ENCODE assay signal across 22 cellular contexts in the genomic region with DNA sequence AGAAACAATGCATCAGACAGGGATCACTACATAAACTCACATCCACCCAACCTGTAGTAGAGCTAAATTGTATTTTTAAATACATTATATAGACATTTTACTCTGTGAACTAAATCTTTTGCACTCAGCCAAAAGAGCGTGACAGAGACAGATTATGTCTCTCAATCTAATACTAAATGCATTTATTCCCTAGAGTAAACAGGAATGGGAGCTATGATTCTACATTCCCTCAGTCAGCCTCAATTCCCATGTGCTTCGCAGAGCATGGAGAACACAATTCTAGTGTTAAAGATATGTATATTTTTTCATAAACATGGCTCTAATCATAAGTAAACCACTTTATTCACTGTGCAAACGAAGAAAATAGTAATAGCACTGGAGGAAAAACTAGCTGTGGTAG.
"Had no signal": no experiment of that assay in that cellular context is flagged by ENCODE, and none has a peak within 500 bp of the region (broad histone marks: within the 10 kb centered on the region; RNA-seq: fewer than 3 reads in every experiment).

No MANE protein-coding gene starts in this region.

- H3K36me3 ChIP-seq: lower lobe of right lung, pancreas had no signal

- H3K4me3 ChIP-seq: dorsolateral prefrontal cortex, lower lobe of right lung, pancreas, testis, tibial artery had no signal

- H3K27me3 ChIP-seq: dorsolateral prefrontal cortex, pancreas, testis, tibial artery had no signal

- H3K4me1 ChIP-seq: lower lobe of right lung, pancreas, testis had no signal

- H3K4me3 Mint-ChIP-seq: endodermal cell; naive thymus-derived CD8-positive, alpha-beta T cell; nephron progenitor cell; stimulated activated memory B cell treated with anti-CD40 and anti-IgM and Interleukin-4, amounts not matched to agents 10 μg/mL and 1 μg/mL and 100 μg/mL, for 72 hours; type B pancreatic cell had no signal

- ATAC-seq: esophagus mucosa; left ventricle myocardium superior; lower lobe of right lung; naive thymus-derived CD8-positive, alpha-beta T cell; pancreas; sciatic nerve; stimulated activated memory B cell treated with anti-CD40 and anti-IgM and Interleukin-4, amounts not matched to agents 10 μg/mL and 1 μg/mL and 100 μg/mL, for 72 hours; stimulated activated naive CD8-positive, alpha-beta T cell treated with anti-CD3 and anti-CD28 coated beads, Interleukin-15, Interleukin-2, amounts not matched to agents 100 U/mL and 50 U/mL, for 24 hours had no signal

- H3K27ac Mint-ChIP-seq: endodermal cell; stimulated activated memory B cell treated with anti-CD40 and anti-IgM and Interleukin-4, amounts not matched to agents 10 μg/mL and 1 μg/mL and 100 μg/mL, for 72 hours; type B pancreatic cell had no signal

- H3K4me1 Mint-ChIP-seq: endodermal cell, nephron progenitor cell had no signal

- DNase-seq: cerebellar nuclear complex; dorsolateral prefrontal cortex; effector CD4-positive, alpha-beta T cell; endodermal cell; left ventricle myocardium superior; lower lobe of right lung; naive thymus-derived CD8-positive, alpha-beta T cell; nephron progenitor cell; nucleus accumbens; pancreas; retina; stimulated activated CD4-positive, alpha-beta T cell treated with anti-CD3 and anti-CD28 coated beads, Interleukin-2, amount 100 ng/mL, for 24 hours; stimulated activated CD4-positive, alpha-beta T cell treated with anti-CD3 and anti-CD28 coated beads, Interleukin-4, amount 100 ng/mL, for 4 hours; stimulated activated naive CD8-positive, alpha-beta T cell treated with anti-CD3 and anti-CD28 coated beads, Interleukin-15, Interleukin-2, amounts not matched to agents 100 U/mL and 50 U/mL, for 24 hours; substantia nigra; testis; tibial artery had no signal

- H3K9me3 ChIP-seq: lower lobe of right lung, pancreas, testis had no signal

- H3K27me3 Mint-ChIP-seq: naive thymus-derived CD8-positive, alpha-beta T cell; stimulated activated memory B cell treated with anti-CD40 and anti-IgM and Interleukin-4, amounts not matched to agents 10 μg/mL and 1 μg/mL and 100 μg/mL, for 72 hours; type B pancreatic cell had no signal

- H3K27ac ChIP-seq: dorsolateral prefrontal cortex, epithelial cell of prostate, lower lobe of right lung, pancreas, testis had no signal
